ENCODE assay signal across 8 cellular contexts in genomic region chr6:32192608-32193039, GRCh38. TPM values are rescaled to one million over a fixed set of nuclear protein-coding genes. Genes with fewer than 3 reads are reported as not detected.
DNase-seq lines count a peak whose midpoint lies in the region; ATAC-seq and TF ChIP-seq lines count a peak whose summit lies in the region.

A gene with protein sequence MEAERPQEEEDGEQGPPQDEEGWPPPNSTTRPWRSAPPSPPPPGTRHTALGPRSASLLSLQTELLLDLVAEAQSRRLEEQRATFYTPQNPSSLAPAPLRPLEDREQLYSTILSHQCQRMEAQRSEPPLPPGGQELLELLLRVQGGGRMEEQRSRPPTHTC (minus strand): TSS chr6:32192643. CDS start chr6:32192513, 130 bp downstream.

- ATAC-seq in activated CD4-positive, alpha-beta T cell treated with anti-CD3 and anti-CD28 coated beads for 36 hours: no peak
- no peak for ATAC-seq in GM18867 (IDR thresholded peaks at IDR 0.05; ENCODE audit: unreplicated experiment)
- no peak for ATAC-seq in GM18861 (IDR thresholded peaks at IDR 0.05; ENCODE audit: unreplicated experiment)

- H3K4me3 Mint-ChIP-seq in activated CD4-positive, alpha-beta T cell treated with anti-CD3 and anti-CD28 coated beads for 36 hours: peak within 1 kb of the TSS; percentile 95

- peaks cover 24% of the 10 kb centered on the region for H3K36me3 Mint-ChIP-seq in activated CD4-positive, alpha-beta T cell treated with anti-CD3 and anti-CD28 coated beads for 36 hours (ENCODE audit: low read depth)

- H3K4me1 Mint-ChIP-seq in activated CD4-positive, alpha-beta T cell treated with anti-CD3 and anti-CD28 coated beads for 36 hours: peaks cover 49% of the 10 kb centered on the region

- H3K9me3 Mint-ChIP-seq in activated CD4-positive, alpha-beta T cell treated with anti-CD3 and anti-CD28 coated beads for 36 hours (ENCODE audit: low read depth): no peaks in the 10 kb centered on the region

- no peak within 1 kb of the TSS for H3K4me3 ChIP-seq in testis

- no peaks in the 10 kb centered on the region for H3K9me3 ChIP-seq in testis

- H3K36me3 ChIP-seq in testis (ENCODE audit: low read depth, missing control alignments): no peaks in the 10 kb centered on the region

- no peaks in the 10 kb centered on the region for H3K27me3 ChIP-seq in testis

- H3K27me3 Mint-ChIP-seq in activated CD4-positive, alpha-beta T cell treated with anti-CD3 and anti-CD28 coated beads for 36 hours: no peaks in the 10 kb centered on the region

- H3K27ac Mint-ChIP-seq in activated CD4-positive, alpha-beta T cell treated with anti-CD3 and anti-CD28 coated beads for 36 hours: peak within 1 kb of the TSS; percentile 96

- intact Hi-C loops in activated CD4-positive, alpha-beta T cell treated with anti-CD3 and anti-CD28 coated beads for 36 hours (cut with DNase I, micrococcal nuclease): loop anchor here (10.0 kb wide), 3 partner anchors 218 to 1222 kb away; partner anchors contain the start of genes CUTA (in 1 of the 2), DXO (in 1 of the 2) and PHF1 (in 1 of the 2)
- intact Hi-C loops in testis (cut with DNase I; ENCODE audit: low total_unique reads): no loop called here

- peak within 1 kb of the TSS; percentile 81 to 99 for H3K27ac ChIP-seq in testis

- no peak for TF ChIP-seq POLR2A in testis (IDR thresholded peaks at IDR 0.05)

- WGBS in testis, 2 donors: 55 to 78% methylated on average over 5 of the region's 5 CpGs

- CTCF ChIA-PET in activated CD4-positive, alpha-beta T cell treated with anti-CD3 and anti-CD28 coated beads for 36 hours (lab: Charles Lee): interaction anchor here (0.6 to 1.6 kb wide), 5 partner anchors 13 to 703 kb away, joined by 3 to 5 read pairs (median 4); partner anchors contain the start of genes FKBPL and PRRT1

- TF ChIP-seq CTCF in testis (IDR thresholded peaks at IDR 0.05): no peak

- peaks cover 42% of the 10 kb centered on the region for H3K4me1 ChIP-seq in testis

- peak; percentile 69 for DNase-seq in activated CD4-positive, alpha-beta T cell treated with anti-CD3 and anti-CD28 coated beads for 36 hours
- no peak for DNase-seq in activated CD4-positive, alpha-beta T cell treated with anti-CD3 and anti-CD28 coated beads for 1 hour
- DNase-seq in T-helper 2 cell (peak in 4 of 5 experiments; percentile 13 to 86 (median 50)), medulla oblongata (ENCODE audit: extremely low spot score) (peak; percentile 48), testis (no peak)
- peak; percentile 68 for DNase-seq in central memory CD4-positive, alpha-beta T cell

- POLR2A ChIA-PET in activated CD4-positive, alpha-beta T cell treated with anti-CD3 and anti-CD28 coated beads for 36 hours (lab: Charles Lee): interaction anchor here (2.6 kb wide), 1 partner anchor 10 kb away, joined by 9 read pairs; no protein-coding TSS in a partner anchor

RNA-seq across cellular contexts. Expression of the gene that starts here (rescaled TPM):
- total RNA-seq in activated CD4-positive, alpha-beta T cell treated with anti-CD3 and anti-CD28 coated beads for 36 hours: 10 to 100 TPM; 82.6 to 94.8 TPM
- 1 to 10 TPM; 5.4 to 7.7 TPM for total RNA-seq in testis
- polyA plus RNA-seq in testis (ENCODE audit: insufficient read depth, low read depth, low replicate concordance): 11.3 TPM

Comparison
In these comparisons a context has a peak if more than half of its experiments do, and no peak if none do; other contexts are left out.
1. RNA of the gene that starts here (total RNA-seq): 82.6 to 94.8 TPM in activated CD4-positive, alpha-beta T cell treated with anti-CD3 and anti-CD28 coated beads for 36 hours; 5.4 to 7.7 TPM in testis; every median in the first group is over 4 times any median in the second.
2. DNase-seq: peak in activated CD4-positive, alpha-beta T cell treated with anti-CD3 and anti-CD28 coated beads for 36 hours (single experiment), T-helper 2 cell (4 of 5), central memory CD4-positive, alpha-beta T cell (single experiment) and medulla oblongata (single experiment); none in activated CD4-positive, alpha-beta T cell treated with anti-CD3 and anti-CD28 coated beads for 1 hour (single experiment) and testis (single experiment).